ENCODE assay signal across 1 cellular context in genomic region chr5:62256161-62257017, GRCh38.
TF ChIP-seq lines count a peak whose summit lies in the region.

No MANE protein-coding gene starts in this region.

TF ChIP-seq in K562, 482 proteins besides CTCF, POLR2A, EP300 and RAD21 (continued from another document and continues in another):
- TF ChIP-seq CHD7 (IDR thresholded peaks at IDR 0.05; ENCODE audit: low read depth, low read length) = no peak
- TF ChIP-seq SMAD4 (CRISPR knock-in tag; conservative IDR thresholded peaks at IDR 0.05) = 0 out of 2 replicates have a peak, but pooled peaks have one; percentile 49
- no peak for TF ChIP-seq YY1 (IDR thresholded peaks at IDR 0.05; ENCODE audit: borderline replicate concordance in 1 of 3, control insufficient read depth in 1 of 3, extremely low read depth in 1 of 3, insufficient read depth in 3 of 3, insufficient read length in 1 of 3, insufficient replicate concordance in 2 of 3, low read depth in 1 of 3, low read length in 2 of 3)
- TF ChIP-seq HDAC1 (IDR thresholded peaks at IDR 0.05) = peak in 1 of 2 experiments; percentile 72; a peak in 2 of 4 replicates
- TF ChIP-seq MYC (IDR thresholded peaks at IDR 0.05; ENCODE audit: low read depth, low read length) = peak; percentile 93
- TF ChIP-seq MYC (CRISPR knock-in tag; IDR thresholded peaks at IDR 0.05; ENCODE audit: borderline replicate concordance, low read depth) = peak; percentile 37; the same call in 1 of the 2 replicates
- no peak for TF ChIP-seq KLF10 (CRISPR knock-in tag; IDR thresholded peaks at IDR 0.05)
- TF ChIP-seq TEAD1 (CRISPR knock-in tag; IDR thresholded peaks at IDR 0.05) = 0 out of 4 replicates have a peak, but pooled peaks of 1 of the 2 experiments have one; percentile 13
- TF ChIP-seq ZNF184 (CRISPR knock-in tag; IDR thresholded peaks at IDR 0.05) = no peak
- TF ChIP-seq MECOM (CRISPR knock-in tag; IDR thresholded peaks at IDR 0.05) = no peak
- no peak for TF ChIP-seq RNF2 (IDR thresholded peaks at IDR 0.05)
- TF ChIP-seq DLX4 (CRISPR knock-in tag; IDR thresholded peaks at IDR 0.05) = no peak
- no peak for TF ChIP-seq SP2 (IDR thresholded peaks at IDR 0.05; ENCODE audit: extremely low read depth, low read depth, low read length, poor library complexity, severe bottlenecking)
- no peak for TF ChIP-seq MCM2 (IDR thresholded peaks at IDR 0.05; ENCODE audit: low read depth)
- TF ChIP-seq IFI16 (CRISPR knock-in tag; IDR thresholded peaks at IDR 0.05) = no peak
- TF ChIP-seq NELFE (IDR thresholded peaks at IDR 0.05; ENCODE audit: insufficient read depth, insufficient read length) = no peak
- TF ChIP-seq EP400 (IDR thresholded peaks at IDR 0.05) = 0 out of 2 replicates have a peak, but pooled peaks have one; percentile 33
- peak; percentile 73 to 76 for TF ChIP-seq MNT (conservative IDR thresholded peaks at IDR 0.05)
- no peak for TF ChIP-seq NFIC (IDR thresholded peaks at IDR 0.05)
- no peak for TF ChIP-seq ZNF354B (CRISPR knock-in tag; IDR thresholded peaks at IDR 0.05)
- peak; percentile 31; the same call in 1 of the 2 replicates for TF ChIP-seq CBFA2T2 (conservative IDR thresholded peaks at IDR 0.05)
- no peak for TF ChIP-seq MBD1 (CRISPR knock-in tag; IDR thresholded peaks at IDR 0.05)
- TF ChIP-seq ZNF143 (CRISPR knock-in tag; IDR thresholded peaks at IDR 0.05) = no peak
- no peak for TF ChIP-seq ZNF239 (CRISPR knock-in tag; IDR thresholded peaks at IDR 0.05)
- no peak for TF ChIP-seq CUX1 (CRISPR knock-in tag; IDR thresholded peaks at IDR 0.05)
- no peak for TF ChIP-seq PBX2 (CRISPR knock-in tag; IDR thresholded peaks at IDR 0.05; ENCODE audit: low read depth)
- peak; percentile 52 for TF ChIP-seq PBX2 (tag; conservative IDR thresholded peaks at IDR 0.05; ENCODE audit: low read depth)
- TF ChIP-seq COPS2 (conservative IDR thresholded peaks at IDR 0.05) = no peak
- TF ChIP-seq KAT8 (IDR thresholded peaks at IDR 0.05; ENCODE audit: low read depth) = no peak
- no peak for TF ChIP-seq NCOA1 (IDR thresholded peaks at IDR 0.05; ENCODE audit: low read depth)
- TF ChIP-seq ELF1 (tag; IDR thresholded peaks at IDR 0.05) = no peak
- TF ChIP-seq CBX5 (IDR thresholded peaks at IDR 0.05; ENCODE audit: borderline replicate concordance, low read depth) = no peak
- no peak for TF ChIP-seq ZNF23 (CRISPR knock-in tag; IDR thresholded peaks at IDR 0.05)
- TF ChIP-seq ESRRA (IDR thresholded peaks at IDR 0.05; ENCODE audit: borderline replicate concordance, low read depth) = peak; percentile 58; the same call in 1 of the 2 replicates
- TF ChIP-seq MLX (CRISPR knock-in tag; conservative IDR thresholded peaks at IDR 0.05) = no peak
- peak; percentile 84 to 86 for TF ChIP-seq KDM1A (IDR thresholded peaks at IDR 0.05)
